Comparison of ENCODE assay signal across 8 cellular contexts in the genomic region with DNA sequence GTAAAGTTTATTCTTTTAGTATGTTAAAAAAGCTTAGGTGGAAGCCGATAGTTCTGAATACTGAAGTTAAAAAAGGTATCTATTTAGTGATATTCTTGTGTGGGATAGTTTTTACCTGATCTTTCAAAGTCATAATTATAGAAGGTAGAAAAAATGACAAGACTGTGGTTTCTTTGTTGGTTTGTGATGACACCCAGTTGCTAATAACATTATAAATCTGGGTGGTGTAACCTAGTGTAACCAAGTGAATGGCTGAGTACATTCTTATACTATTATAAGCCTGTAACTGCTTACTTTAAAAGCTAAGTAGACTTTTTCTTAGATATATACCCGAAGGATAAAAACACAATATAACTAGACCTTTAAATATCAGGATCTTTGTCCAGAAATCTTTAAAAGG. TPM values are rescaled to one million over a fixed set of nuclear protein-coding genes. Genes with fewer than 3 reads are reported as not detected.
DNase-seq lines count a peak whose midpoint lies in the region; ATAC-seq and TF ChIP-seq lines count a peak whose summit lies in the region.

No MANE protein-coding gene starts in this region.

- CTCF ChIA-PET in SK-N-SH (lab: Yijun Ruan, JAX) = interaction anchor here (0.8 to 9.3 kb wide), 13 partner anchors 15 to 372 kb away, joined by 3 to 100 read pairs (median 4); a partner anchor contains a TSS

- no peak for ATAC-seq in SK-N-SH treated with all-trans-retinoic acid at 6 μM for 48 hours
- ATAC-seq in GM18868 (IDR thresholded peaks at IDR 0.05; ENCODE audit: unreplicated experiment) = no peak
- ATAC-seq in GM18511 (IDR thresholded peaks at IDR 0.05; ENCODE audit: unreplicated experiment) = no peak

- no peaks in the 10 kb centered on the region for H3K9me2 ChIP-seq in SK-N-SH

- POLR2A ChIA-PET in SK-N-SH (lab: Yijun Ruan, JAX) = interaction anchor here (1.4 kb wide), 1 partner anchor 182 kb away, joined by 4 read pairs; a partner anchor contains a TSS

- H2AFZ ChIP-seq in SK-N-SH (ENCODE audit: low read depth) (no peak overlapping the region), smooth muscle cell (ENCODE audit: low read depth) (no peak overlapping the region)

- H3K36me3 ChIP-seq in SK-N-SH (replicated peaks in 1 of 2; ENCODE audit: control insufficient read depth in 1 of 2, insufficient read depth in 2 of 2, low read length in 1 of 2) (peaks cover 13 to 22% of the 10 kb centered on the region in 2 experiments), smooth muscle cell (ENCODE audit: low read depth) (peaks cover 4% of the 10 kb centered on the region)

- H3K4me2 ChIP-seq in SK-N-SH (peak overlapping the region; percentile 78), smooth muscle cell (peak overlapping the region; percentile 97)

- H3K79me2 ChIP-seq in SK-N-SH (ENCODE audit: insufficient read depth) (peaks cover 80% of the 10 kb centered on the region), smooth muscle cell (ENCODE audit: low read depth) (peaks cover 63% of the 10 kb centered on the region)

- H3K27ac ChIP-seq in SK-N-SH (ENCODE audit: low read depth in 2 of 2, low read length in 1 of 2) (peak overlapping the region in 1 of 2 experiments; percentile 97; a peak in 2 of 4 replicates), smooth muscle cell (ENCODE audit: low read depth) (peak overlapping the region; percentile 96)

- under 1% methylated on average over 2 of the region's 2 CpGs for WGBS in SK-N-SH (ENCODE audit: low lambda C conversion rate)
- 8% methylated on average over 2 of the region's 2 CpGs for WGBS in smooth muscle cell (ENCODE audit: low lambda C conversion rate)

- H3K27me3 ChIP-seq in SK-N-SH (ENCODE audit: insufficient read depth) (no peaks in the 10 kb centered on the region), smooth muscle cell (ENCODE audit: low read depth) (no peaks in the 10 kb centered on the region)

- no peak for TF ChIP-seq CTCF in SK-N-SH (IDR thresholded peaks at IDR 0.05)
- TF ChIP-seq CTCF in smooth muscle cell (IDR thresholded peaks at IDR 0.05; ENCODE audit: borderline replicate concordance, insufficient read depth, poor library complexity, severe bottlenecking) = no peak

- H3F3A ChIP-seq in SK-N-SH (replicated peaks; ENCODE audit: insufficient read depth) (peaks cover 16% of the 10 kb centered on the region), smooth muscle cell (ENCODE audit: low read depth) (peaks cover 10% of the 10 kb centered on the region)

- no peak for TF ChIP-seq RAD21 in SK-N-SH (IDR thresholded peaks at IDR 0.05; ENCODE audit: low read length)

- no peak for DNase-seq in SK-N-SH
- DNase-seq in SW480 (ENCODE audit: low spot score) = peak; percentile 73
- peak; percentile 54 for DNase-seq in fibroblast of the conjunctiva (ENCODE audit: low read depth)
- no peak for DNase-seq in smooth muscle cell (lab: John Stamatoyannopoulos, UW; ENCODE audit: unreplicated experiment)
- no peak for DNase-seq in 8988T

- no peak for TF ChIP-seq EP300 in SK-N-SH (IDR thresholded peaks at IDR 0.05; ENCODE audit: borderline replicate concordance in 1 of 2, low read depth in 1 of 2, low read length in 1 of 2)

- peak overlapping the region; percentile 74 to 96 for H3K4me3 ChIP-seq in SK-N-SH (ENCODE audit: low read depth in 2 of 2, low read length in 1 of 2)
- H3K4me3 ChIP-seq in smooth muscle cell = peak overlapping the region; percentile 97

- peaks cover 0 to 24% of the 10 kb centered on the region in 2 experiments; a peak in 2 of 4 replicates for H3K4me1 ChIP-seq in SK-N-SH (ENCODE audit: control insufficient read depth in 1 of 2, insufficient read depth in 2 of 2, low read depth in 1 of 2, low read length in 1 of 2)
- H3K4me1 ChIP-seq in smooth muscle cell (ENCODE audit: low read depth) = peaks cover 31% of the 10 kb centered on the region

- H3K9me3 ChIP-seq in SK-N-SH (no peaks in the 10 kb centered on the region), smooth muscle cell (replicated peaks; ENCODE audit: low read depth) (no peaks in the 10 kb centered on the region)

- H4K20me1 ChIP-seq in SK-N-SH (ENCODE audit: insufficient read depth) (peaks cover 63% of the 10 kb centered on the region), smooth muscle cell (ENCODE audit: low read depth) (peaks cover 69% of the 10 kb centered on the region)

- H3K9ac ChIP-seq in SK-N-SH (peak overlapping the region; percentile 92), smooth muscle cell (ENCODE audit: low read depth) (peak overlapping the region; percentile 97)

TF ChIP-seq in SK-N-SH, 30 proteins besides CTCF, POLR2A, EP300 and RAD21 (continues in another document):
- TF ChIP-seq SMC3 (IDR thresholded peaks at IDR 0.05; ENCODE audit: low read depth, low read length) (no peak), GATA2 (CRISPR knock-in tag; IDR thresholded peaks at IDR 0.05) (no peak), MEF2A (IDR thresholded peaks at IDR 0.05; ENCODE audit: borderline replicate concordance, low read depth) (no peak), RFX5 (IDR thresholded peaks at IDR 0.05; ENCODE audit: low read length) (no peak), ELF1 (IDR thresholded peaks at IDR 0.05) (no peak), FOXJ3 (CRISPR knock-in tag; IDR thresholded peaks at IDR 0.05) (no peak), TAF1 (IDR thresholded peaks at IDR 0.05; ENCODE audit: borderline replicate concordance, low read depth, low read length) (no peak), NRF1 (IDR thresholded peaks at IDR 0.05; ENCODE audit: low read depth, low read length) (no peak), NFIC (IDR thresholded peaks at IDR 0.05; ENCODE audit: borderline replicate concordance) (no peak), MXI1 (IDR thresholded peaks at IDR 0.05; ENCODE audit: low read depth, low read length) (no peak), YY1 (IDR thresholded peaks at IDR 0.05; ENCODE audit: low read depth) (no peak), RXRA (IDR thresholded peaks at IDR 0.05; ENCODE audit: borderline replicate concordance, low read depth) (no peak), GABPA (IDR thresholded peaks at IDR 0.05; ENCODE audit: low read depth) (no peak)
- TF ChIP-seq, protein P1, sequence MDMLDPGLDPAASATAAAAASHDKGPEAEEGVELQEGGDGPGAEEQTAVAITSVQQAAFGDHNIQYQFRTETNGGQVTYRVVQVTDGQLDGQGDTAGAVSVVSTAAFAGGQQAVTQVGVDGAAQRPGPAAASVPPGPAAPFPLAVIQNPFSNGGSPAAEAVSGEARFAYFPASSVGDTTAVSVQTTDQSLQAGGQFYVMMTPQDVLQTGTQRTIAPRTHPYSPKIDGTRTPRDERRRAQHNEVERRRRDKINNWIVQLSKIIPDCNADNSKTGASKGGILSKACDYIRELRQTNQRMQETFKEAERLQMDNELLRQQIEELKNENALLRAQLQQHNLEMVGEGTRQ (IDR thresholded peaks at IDR 0.05; ENCODE audit: borderline replicate concordance, low read depth, low read length) = no peak
- TF ChIP-seq, protein P2, sequence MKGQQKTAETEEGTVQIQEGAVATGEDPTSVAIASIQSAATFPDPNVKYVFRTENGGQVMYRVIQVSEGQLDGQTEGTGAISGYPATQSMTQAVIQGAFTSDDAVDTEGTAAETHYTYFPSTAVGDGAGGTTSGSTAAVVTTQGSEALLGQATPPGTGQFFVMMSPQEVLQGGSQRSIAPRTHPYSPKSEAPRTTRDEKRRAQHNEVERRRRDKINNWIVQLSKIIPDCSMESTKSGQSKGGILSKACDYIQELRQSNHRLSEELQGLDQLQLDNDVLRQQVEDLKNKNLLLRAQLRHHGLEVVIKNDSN (IDR thresholded peaks at IDR 0.05; ENCODE audit: borderline replicate concordance, low read depth) = no peak

TF ChIP-seq in SK-N-SH treated with all-trans-retinoic acid at 6 μM for 48 hours, 23 proteins besides CTCF, POLR2A, EP300 and RAD21:
- no peak for TF ChIP-seq GLIS3 (CRISPR knock-in tag; IDR thresholded peaks at IDR 0.05)
- TF ChIP-seq ZFP30 (CRISPR knock-in tag; IDR thresholded peaks at IDR 0.05) = no peak
- TF ChIP-seq, protein P3, sequence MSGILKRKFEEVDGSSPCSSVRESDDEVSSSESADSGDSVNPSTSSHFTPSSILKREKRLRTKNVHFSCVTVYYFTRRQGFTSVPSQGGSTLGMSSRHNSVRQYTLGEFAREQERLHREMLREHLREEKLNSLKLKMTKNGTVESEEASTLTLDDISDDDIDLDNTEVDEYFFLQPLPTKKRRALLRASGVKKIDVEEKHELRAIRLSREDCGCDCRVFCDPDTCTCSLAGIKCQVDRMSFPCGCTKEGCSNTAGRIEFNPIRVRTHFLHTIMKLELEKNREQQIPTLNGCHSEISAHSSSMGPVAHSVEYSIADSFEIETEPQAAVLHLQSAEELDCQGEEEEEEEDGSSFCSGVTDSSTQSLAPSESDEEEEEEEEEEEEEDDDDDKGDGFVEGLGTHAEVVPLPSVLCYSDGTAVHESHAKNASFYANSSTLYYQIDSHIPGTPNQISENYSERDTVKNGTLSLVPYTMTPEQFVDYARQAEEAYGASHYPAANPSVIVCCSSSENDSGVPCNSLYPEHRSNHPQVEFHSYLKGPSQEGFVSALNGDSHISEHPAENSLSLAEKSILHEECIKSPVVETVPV (CRISPR knock-in tag; IDR thresholded peaks at IDR 0.05) = no peak
- no peak for TF ChIP-seq ZC3H10 (CRISPR knock-in tag; IDR thresholded peaks at IDR 0.05)
- no peak for TF ChIP-seq ZNF565 (CRISPR knock-in tag; conservative IDR thresholded peaks at IDR 0.05; ENCODE audit: low read depth)
- no peak for TF ChIP-seq ARNTL (CRISPR knock-in tag; IDR thresholded peaks at IDR 0.05; ENCODE audit: borderline replicate concordance, low read depth)
- no peak for TF ChIP-seq ISL1 (CRISPR knock-in tag; IDR thresholded peaks at IDR 0.05)
- no peak for TF ChIP-seq OSR1 (CRISPR knock-in tag; IDR thresholded peaks at IDR 0.05)
- TF ChIP-seq, protein P4, sequence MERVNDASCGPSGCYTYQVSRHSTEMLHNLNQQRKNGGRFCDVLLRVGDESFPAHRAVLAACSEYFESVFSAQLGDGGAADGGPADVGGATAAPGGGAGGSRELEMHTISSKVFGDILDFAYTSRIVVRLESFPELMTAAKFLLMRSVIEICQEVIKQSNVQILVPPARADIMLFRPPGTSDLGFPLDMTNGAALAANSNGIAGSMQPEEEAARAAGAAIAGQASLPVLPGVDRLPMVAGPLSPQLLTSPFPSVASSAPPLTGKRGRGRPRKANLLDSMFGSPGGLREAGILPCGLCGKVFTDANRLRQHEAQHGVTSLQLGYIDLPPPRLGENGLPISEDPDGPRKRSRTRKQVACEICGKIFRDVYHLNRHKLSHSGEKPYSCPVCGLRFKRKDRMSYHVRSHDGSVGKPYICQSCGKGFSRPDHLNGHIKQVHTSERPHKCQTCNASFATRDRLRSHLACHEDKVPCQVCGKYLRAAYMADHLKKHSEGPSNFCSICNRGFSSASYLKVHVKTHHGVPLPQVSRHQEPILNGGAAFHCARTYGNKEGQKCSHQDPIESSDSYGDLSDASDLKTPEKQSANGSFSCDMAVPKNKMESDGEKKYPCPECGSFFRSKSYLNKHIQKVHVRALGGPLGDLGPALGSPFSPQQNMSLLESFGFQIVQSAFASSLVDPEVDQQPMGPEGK (CRISPR knock-in tag; IDR thresholded peaks at IDR 0.05; ENCODE audit: borderline replicate concordance) = no peak
- TF ChIP-seq ESRRG (CRISPR knock-in tag; IDR thresholded peaks at IDR 0.05) = no peak
- no peak for TF ChIP-seq ZFP3 (CRISPR knock-in tag; IDR thresholded peaks at IDR 0.05)

RNA-seq across cellular contexts. Expression of a gene that starts 2.3 kb away (rescaled TPM):
- 23.1 and 30.3 TPM in 2 replicates for polyA plus RNA-seq in SK-N-SH (2012; rRNA removed)
- polyA plus RNA-seq in SK-N-SH (2012; cell fraction: cytosol; rRNA removed) = 21.2 and 24.2 TPM in 2 replicates
- 52.2 and 80.8 TPM in 2 replicates for polyA plus RNA-seq in SK-N-SH (2012; cell fraction: nucleus; rRNA removed)
- 68.4 and 70.0 TPM in 2 replicates for total RNA-seq in smooth muscle cell
- 15.9 and 28.1 TPM in 2 replicates for polyA plus RNA-seq in smooth muscle cell

Comparison
In these comparisons a context has a peak if more than half of its experiments do, and no peak if none do; other contexts are left out.
1. DNase-seq: peak in SW480 (single experiment) and fibroblast of the conjunctiva (single experiment); none in SK-N-SH (single experiment), smooth muscle cell (single experiment) and 8988T (single experiment).